39 cellular contexts compared by ENCODE assay signal in genomic region chr16:23757937-23758619, GRCh38. TPM values are rescaled to one million over a fixed set of nuclear protein-coding genes. Genes with fewer than 3 reads are reported as not detected.
"Had no signal": no experiment of that assay in that cellular context is flagged by ENCODE, and none has a peak within 500 bp of the region (broad histone marks: within the 10 kb centered on the region; RNA-seq: fewer than 3 reads in every experiment).

No MANE protein-coding gene starts in this region.

- H3K9me3 Mint-ChIP-seq: activated B cell treated with CpG ODN at 0.5 μM for 24 hours; activated CD4-positive, alpha-beta memory T cell treated with anti-CD3 and anti-CD28 coated beads for 36 hours; activated CD4-positive, alpha-beta T cell treated with anti-CD3 and anti-CD28 coated beads, Interleukin-2, amount 10 ng/mL, durations not matched to agents 24 days and 14 days; activated CD8-positive, alpha-beta T cell treated with anti-CD3 and anti-CD28 coated beads for 36 hours; activated naive CD4-positive, alpha-beta T cell treated with anti-CD3 and anti-CD28 coated beads for 36 hours; activated naive CD4-positive, alpha-beta T cell treated with anti-CD3 and anti-CD28 coated beads, Interleukin-2, amount 50 U/mL, for 72 hours; activated naive CD8-positive, alpha-beta T cell treated with anti-CD3 and anti-CD28 coated beads for 36 hours; activated T-cell treated with anti-CD3 and anti-CD28 coated beads, Interleukin-2, amount 50 U/mL, for 4 hours; activated T-cell treated with anti-CD3 and anti-CD28 coated beads, Interleukin-2, amount 50 U/mL, for 72 hours; activated T-helper 1 cell treated with anti-CD3 and anti-CD28 coated beads, Interleukin-12 subunit alpha, Interleukin-12 subunit beta, Interleukin-2, Interleukin-4 antibody, amounts not matched to agents 30 ng/mL and 10 ng/mL and 1 ng/mL, durations not matched to agents 14 hours and 24 hours and 36 hours; activated T-helper 17 cell treated with anti-CD3 and anti-CD28 coated beads, Interleukin-2, amount 50 U/mL, for 72 hours; T-helper 1 cell treated with Interleukin-12 subunit alpha and Interleukin-12 subunit beta and Interleukin-4 antibody, amounts not matched to agents 30 μg/mL and 1 μg/mL, for 36 hours; T-helper 2 cell treated with Interferon-gamma antibody and Interleukin-4, amounts not matched to agents 5 μg/mL and 100 μg/mL, for 36 hours had no signal

- H3K4me3 ChIP-seq: adrenal gland, body of pancreas, breast epithelium had no signal

- H3K4me1 ChIP-seq: breast epithelium had no signal

- H3K4me1 Mint-ChIP-seq: activated CD4-positive, alpha-beta T cell treated with anti-CD3 and anti-CD28 coated beads, Interleukin-2, amount 10 ng/mL, durations not matched to agents 24 days and 14 days; activated naive CD8-positive, alpha-beta T cell treated with anti-CD3 and anti-CD28 coated beads for 36 hours; activated T-helper 17 cell treated with anti-CD3 and anti-CD28 coated beads, Interleukin-2, amount 50 U/mL, for 72 hours had no signal

- H3K27ac ChIP-seq: adrenal gland, body of pancreas, brain microvascular endothelial cell, breast epithelium, VCaP had no signal

- H3K36me3 ChIP-seq: adrenal gland, brain microvascular endothelial cell, breast epithelium had no signal

- H3K36me3 Mint-ChIP-seq: activated CD4-positive, alpha-beta memory T cell treated with anti-CD3 and anti-CD28 coated beads for 36 hours; activated naive CD4-positive, alpha-beta T cell treated with anti-CD3 and anti-CD28 coated beads, Interleukin-2, amount 50 U/mL, for 72 hours; activated naive CD8-positive, alpha-beta T cell treated with anti-CD3 and anti-CD28 coated beads for 36 hours had no signal

- H3K4me3 Mint-ChIP-seq: activated B cell treated with CpG ODN at 0.5 μM for 24 hours; activated CD4-positive, alpha-beta memory T cell treated with anti-CD3 and anti-CD28 coated beads for 36 hours; activated CD4-positive, alpha-beta T cell treated with anti-CD3 and anti-CD28 coated beads, Interleukin-2, amount 10 ng/mL, durations not matched to agents 24 days and 14 days; activated CD8-positive, alpha-beta T cell treated with anti-CD3 and anti-CD28 coated beads for 36 hours; activated naive CD4-positive, alpha-beta T cell treated with anti-CD3 and anti-CD28 coated beads for 36 hours; activated naive CD8-positive, alpha-beta T cell treated with anti-CD3 and anti-CD28 coated beads for 36 hours; activated T-cell treated with anti-CD3 and anti-CD28 coated beads, Interleukin-2, amount 50 U/mL, for 4 hours; activated T-cell treated with anti-CD3 and anti-CD28 coated beads, Interleukin-2, amount 50 U/mL, for 72 hours; activated T-helper 1 cell treated with anti-CD3 and anti-CD28 coated beads, Interleukin-12 subunit alpha, Interleukin-12 subunit beta, Interleukin-2, Interleukin-4 antibody, amounts not matched to agents 30 ng/mL and 10 ng/mL and 1 ng/mL, durations not matched to agents 14 hours and 24 hours and 36 hours; activated T-helper 17 cell treated with anti-CD3 and anti-CD28 coated beads, Interleukin-2, amount 50 U/mL, for 72 hours; T-helper 1 cell treated with Interleukin-12 subunit alpha and Interleukin-12 subunit beta and Interleukin-4 antibody, amounts not matched to agents 30 μg/mL and 1 μg/mL, for 36 hours; T-helper 2 cell treated with Interferon-gamma antibody and Interleukin-4, amounts not matched to agents 5 μg/mL and 100 μg/mL, for 36 hours had no signal

- H3K9me3 ChIP-seq: adrenal gland, body of pancreas had no signal

- ATAC-seq: activated CD8-positive, alpha-beta T cell treated with anti-CD3 and anti-CD28 coated beads for 36 hours; activated naive CD4-positive, alpha-beta T cell treated with anti-CD3 and anti-CD28 coated beads, Interleukin-2, amount 50 U/mL, for 72 hours; activated T-cell treated with anti-CD3 and anti-CD28 coated beads, Interleukin-2, amount 50 U/mL, for 4 hours; activated T-cell treated with anti-CD3 and anti-CD28 coated beads, Interleukin-2, amount 50 U/mL, for 72 hours; activated T-helper 17 cell treated with anti-CD3 and anti-CD28 coated beads, Interleukin-2, amount 50 U/mL, for 72 hours; body of pancreas had no signal

- FAIRE-seq: astrocyte, TTC549 had no signal

- DNase-seq: activated B cell treated with CpG ODN at 0.5 μM for 24 hours; activated CD4-positive, alpha-beta memory T cell treated with anti-CD3 and anti-CD28 coated beads for 36 hours; activated CD4-positive, alpha-beta T cell treated with anti-CD3 and anti-CD28 coated beads for 4 hours; activated CD4-positive, alpha-beta T cell treated with anti-CD3 and anti-CD28 coated beads, Interleukin-2, amount 10 ng/mL, durations not matched to agents 24 days and 14 days; activated CD4-positive, alpha-beta T cell treated with anti-CD3 and anti-CD28 coated beads, Interleukin-2, amount 50 U/mL, for 1 hour; activated CD4-positive, alpha-beta T cell treated with anti-CD3 and anti-CD28 coated beads, Interleukin-2, amount 50 U/mL, for 4 hours; activated CD4-positive, CD25-positive, alpha-beta regulatory T cell treated with anti-CD3 and anti-CD28 coated beads, Interleukin-2, amount 50 U/mL, for 72 hours; activated CD8-positive, alpha-beta memory T cell treated with anti-CD3 and anti-CD28 coated beads, Interleukin-2, amount 50 U/mL, for 4 hours; activated CD8-positive, alpha-beta T cell treated with anti-CD3 and anti-CD28 coated beads for 36 hours; activated effector memory CD4-positive, alpha-beta T cell treated with anti-CD3 and anti-CD28 coated beads, Interleukin-2, amount 50 U/mL, for 16 hours; activated gamma-delta T cell treated with Interleukin-2 at 50 U/mL for 16 hours; activated naive CD4-positive, alpha-beta T cell; activated naive CD4-positive, alpha-beta T cell treated with anti-CD3 and anti-CD28 coated beads for 36 hours; activated naive CD4-positive, alpha-beta T cell treated with anti-CD3 and anti-CD28 coated beads, Interleukin-2, amount 50 U/mL, for 16 hours; activated naive CD8-positive, alpha-beta T cell treated with anti-CD3 and anti-CD28 coated beads for 36 hours; activated T-cell treated with anti-CD3 and anti-CD28 coated beads for 4 hours; activated T-cell treated with anti-CD3 and anti-CD28 coated beads, Interleukin-2, amount 50 U/mL, for 1 hour; activated T-cell treated with anti-CD3 and anti-CD28 coated beads, Interleukin-2, amount 50 U/mL, for 4 hours; activated T-cell treated with anti-CD3 and anti-CD28 coated beads, Interleukin-2, amount 50 U/mL, for 72 hours; adrenal gland; amniotic stem cell; aorta; body of pancreas; brain microvascular endothelial cell; central memory CD4-positive, alpha-beta T cell; T-helper 1 cell; T-helper 2 cell; T-helper 9 cell had no signal

- H3K27ac Mint-ChIP-seq: activated B cell treated with CpG ODN at 0.5 μM for 24 hours; activated CD4-positive, alpha-beta memory T cell treated with anti-CD3 and anti-CD28 coated beads for 36 hours; activated CD4-positive, alpha-beta T cell treated with anti-CD3 and anti-CD28 coated beads, Interleukin-2, amount 10 ng/mL, durations not matched to agents 24 days and 14 days; activated CD8-positive, alpha-beta T cell treated with anti-CD3 and anti-CD28 coated beads for 36 hours; activated naive CD4-positive, alpha-beta T cell treated with anti-CD3 and anti-CD28 coated beads for 36 hours; activated naive CD4-positive, alpha-beta T cell treated with anti-CD3 and anti-CD28 coated beads, Interleukin-2, amount 50 U/mL, for 72 hours; activated naive CD8-positive, alpha-beta T cell treated with anti-CD3 and anti-CD28 coated beads for 36 hours; activated T-cell treated with anti-CD3 and anti-CD28 coated beads, Interleukin-2, amount 50 U/mL, for 72 hours; activated T-helper 1 cell treated with anti-CD3 and anti-CD28 coated beads, Interleukin-12 subunit alpha, Interleukin-12 subunit beta, Interleukin-2, Interleukin-4 antibody, amounts not matched to agents 30 ng/mL and 10 ng/mL and 1 ng/mL, durations not matched to agents 14 hours and 24 hours and 36 hours; activated T-helper 17 cell treated with anti-CD3 and anti-CD28 coated beads, Interleukin-2, amount 50 U/mL, for 72 hours; T-helper 1 cell treated with Interleukin-12 subunit alpha and Interleukin-12 subunit beta and Interleukin-4 antibody, amounts not matched to agents 30 μg/mL and 1 μg/mL, for 36 hours; T-helper 2 cell treated with Interferon-gamma antibody and Interleukin-4, amounts not matched to agents 5 μg/mL and 100 μg/mL, for 36 hours had no signal

RNA-seq across cellular contexts. Expression of gene CHP2, which starts 3.3 kb away (rescaled TPM):
- total RNA-seq: activated B cell treated with CpG ODN at 0.5 μM for 24 hours; activated CD4-positive, alpha-beta memory T cell treated with anti-CD3 and anti-CD28 coated beads for 36 hours; activated CD4-positive, alpha-beta T cell treated with anti-CD3 and anti-CD28 coated beads, Interleukin-2, amount 10 ng/mL, durations not matched to agents 24 days and 14 days; activated CD8-positive, alpha-beta memory T cell treated with anti-CD3 and anti-CD28 coated beads for 36 hours; activated CD8-positive, alpha-beta T cell treated with anti-CD3 and anti-CD28 coated beads for 36 hours; activated naive CD4-positive, alpha-beta T cell treated with anti-CD3 and anti-CD28 coated beads for 36 hours; activated naive CD4-positive, alpha-beta T cell treated with anti-CD3 and anti-CD28 coated beads, Interleukin-2, amount 50 U/mL, for 72 hours; activated naive CD8-positive, alpha-beta T cell treated with anti-CD3 and anti-CD28 coated beads for 36 hours; activated T-cell treated with anti-CD3 and anti-CD28 coated beads, Interleukin-2, amount 50 U/mL, for 4 hours; activated T-cell treated with anti-CD3 and anti-CD28 coated beads, Interleukin-2, amount 50 U/mL, for 72 hours; activated T-helper 1 cell treated with anti-CD3 and anti-CD28 coated beads, Interleukin-12 subunit alpha, Interleukin-12 subunit beta, Interleukin-2, Interleukin-4 antibody, amounts not matched to agents 30 ng/mL and 10 ng/mL and 1 ng/mL, durations not matched to agents 14 hours and 24 hours and 36 hours; activated T-helper 17 cell treated with anti-CD3 and anti-CD28 coated beads, Interleukin-2, amount 50 U/mL, for 72 hours; astrocyte; body of pancreas; cardiac septum had no signal

RNA-seq across cellular contexts. Expression of gene ERN2, which starts 45.1 kb away (rescaled TPM):
- total RNA-seq: activated B cell treated with CpG ODN at 0.5 μM for 24 hours; activated CD4-positive, alpha-beta memory T cell treated with anti-CD3 and anti-CD28 coated beads for 36 hours; activated CD4-positive, alpha-beta T cell treated with anti-CD3 and anti-CD28 coated beads, Interleukin-2, amount 10 ng/mL, durations not matched to agents 24 days and 14 days; activated CD8-positive, alpha-beta memory T cell treated with anti-CD3 and anti-CD28 coated beads for 36 hours; activated CD8-positive, alpha-beta T cell treated with anti-CD3 and anti-CD28 coated beads for 36 hours; activated naive CD4-positive, alpha-beta T cell treated with anti-CD3 and anti-CD28 coated beads for 36 hours; activated naive CD4-positive, alpha-beta T cell treated with anti-CD3 and anti-CD28 coated beads, Interleukin-2, amount 50 U/mL, for 72 hours; activated naive CD8-positive, alpha-beta T cell treated with anti-CD3 and anti-CD28 coated beads for 36 hours; activated T-helper 1 cell treated with anti-CD3 and anti-CD28 coated beads, Interleukin-12 subunit alpha, Interleukin-12 subunit beta, Interleukin-2, Interleukin-4 antibody, amounts not matched to agents 30 ng/mL and 10 ng/mL and 1 ng/mL, durations not matched to agents 14 hours and 24 hours and 36 hours; activated T-helper 17 cell treated with anti-CD3 and anti-CD28 coated beads, Interleukin-2, amount 50 U/mL, for 72 hours; aorta; astrocyte; cardiac septum had no signal
